Comparison of ENCODE assay signal across 13 cellular contexts in genomic region chr7:32871624-32872371, GRCh38. TPM values are rescaled to one million over a fixed set of nuclear protein-coding genes. Genes with fewer than 3 reads are reported as not detected.
DNase-seq lines count a peak whose midpoint lies in the region; ATAC-seq, FAIRE-seq and TF ChIP-seq lines count a peak whose summit lies in the region.
"Had no signal": no experiment of that assay in that cellular context is flagged by ENCODE, and none has a peak within 500 bp of the region (broad histone marks: within the 10 kb centered on the region; RNA-seq: fewer than 3 reads in every experiment).

No MANE protein-coding gene starts in this region.

- 30% methylated on average over 4 of the region's 4 CpGs for WGBS in GM12878 (ENCODE audit: insufficient coverage, insufficient replicate concordance, low lambda C conversion rate, missing lambda C conversion rate)

- CTCF ChIA-PET in GM12878 (lab: Yijun Ruan, JAX): interaction anchor here (0.6 to 1.8 kb wide), 2 partner anchors 25 to 499 kb away, joined by 4 to 7 read pairs; no protein-coding TSS in a partner anchor

- H3K9me3 ChIP-seq in GM12878 (replicated peaks; ENCODE audit: control insufficient read depth, insufficient read depth, low read length): no peaks in the 10 kb centered on the region; the same call in 2 of the 3 replicates
- H3K9me3 ChIP-seq in left lung: no peaks in the 10 kb centered on the region

- intact Hi-C loops in GM12878 (cut with micrococcal nuclease; ENCODE audit: unreplicated experiment): no loop called here
- intact Hi-C loops in left lung (cut with DNase I): no loop called here
- intact Hi-C loops in sciatic nerve (cut with DNase I): no loop called here

- H3K27ac ChIP-seq in GM12878 (ENCODE audit: control insufficient read depth, insufficient read depth) (no peak overlapping the region), left lung (no peak overlapping the region), brain microvascular endothelial cell (no peak overlapping the region)
- H3K27ac ChIP-seq: neural progenitor cell had no signal

- no peaks in the 10 kb centered on the region for H4K20me1 ChIP-seq in GM12878 (ENCODE audit: control insufficient read depth, insufficient read depth)

- H2AFZ ChIP-seq in GM12878 (ENCODE audit: control insufficient read depth, low read depth, low read length): no peak overlapping the region
- H2AFZ ChIP-seq: neural progenitor cell had no signal

- RAD21 ChIA-PET in GM12878 (lab: Charles Lee; ENCODE audit: unreplicated experiment): no interaction called here

- SMC1A ChIA-PET in GM12878 (lab: Charles Lee; ENCODE audit: uncharacterized antibody, unreplicated experiment): interaction anchor here (0.6 kb wide), 1 partner anchor 73 kb away, joined by 3 read pairs; no protein-coding TSS in a partner anchor

- H3K4me3 ChIP-seq in GM12878: no peak overlapping the region
- no peak overlapping the region for H3K4me3 ChIP-seq in left lung
- no peak overlapping the region for H3K4me3 ChIP-seq in brain microvascular endothelial cell (ENCODE audit: low read depth, low read length)
- H3K4me3 ChIP-seq: neural progenitor cell had no signal

- no peak for FAIRE-seq in GM12878 (lab: Jason Lieb, UNC)
- FAIRE-seq: keratinocyte had no signal

- POLR2A ChIA-PET in GM12878 (lab: Charles Lee): no interaction called here

- no peak overlapping the region; the same call in 1 of the 2 replicates for H3K4me2 ChIP-seq in GM12878 (ENCODE audit: control insufficient read depth, insufficient read depth)
- H3K4me2 ChIP-seq: neural progenitor cell had no signal

- no peak for TF ChIP-seq RAD21 in GM12878 (IDR thresholded peaks at IDR 0.05; ENCODE audit: insufficient read depth, low read depth, low read length)

- DNase-seq in GM12878 (ENCODE audit: low read depth, low spot score) (no peak), middle frontal gyrus (ENCODE audit: extremely low spot score, low spot score) (no peak), left lung (no peak), brain microvascular endothelial cell (no peak), sciatic nerve (ENCODE audit: low spot score) (no peak)
- DNase-seq: DMS79 treated with DMSO at 0.1 percent for 48 hours; NCI-H446; stimulated activated naive CD4-positive, alpha-beta T cell treated with Interleukin-2 at 50 U/mL for 16 hours had no signal

- peaks cover 2% of the 10 kb centered on the region for H3K79me2 ChIP-seq in GM12878 (ENCODE audit: control insufficient read depth, insufficient read depth, low read length)

- TF ChIP-seq EP300 in GM12878 (IDR thresholded peaks at IDR 0.05; ENCODE audit: borderline replicate concordance in 1 of 2, control insufficient read depth in 1 of 2, low read depth in 2 of 2, low read length in 2 of 2): no peak

- in situ Hi-C loops in GM12878 (cut with MboI) (no loop called here), brain microvascular endothelial cell (cut with HindIII; ENCODE audit: low pct_ligation_motif_present, low sequenced_read_pairs) (no loop called here)

- no peak for TF ChIP-seq POLR2A in GM12878 (IDR thresholded peaks at IDR 0.05; ENCODE audit: low read depth, low read length)

- ATAC-seq in GM18498 (IDR thresholded peaks at IDR 0.05; ENCODE audit: unreplicated experiment) (peak; percentile 87), GM19467 (IDR thresholded peaks at IDR 0.05; ENCODE audit: unreplicated experiment) (peak; percentile 73), HG03045 (IDR thresholded peaks at IDR 0.05; ENCODE audit: unreplicated experiment) (peak; percentile 66), GM12878 (peak; percentile 89), left lung (no peak), sciatic nerve (no peak)

- BruUV-seq in GM12878 (replicated peaks; lab: Mats Ljungman, UMichigan): no TSS peak

- H3K4me1 ChIP-seq in GM12878 (ENCODE audit: control insufficient read depth, insufficient read depth, low read length) (peaks cover 7% of the 10 kb centered on the region; the same call in 1 of the 2 replicates), left lung (peaks cover 0 to 18% of the 10 kb centered on the region in 2 donors)
- H3K4me1 ChIP-seq: neural progenitor cell had no signal

- TF ChIP-seq CTCF in GM12878 (IDR thresholded peaks at IDR 0.05 in 2 of 3, conservative IDR thresholded peaks at IDR 0.05 in 1 of 3; ENCODE audit: control insufficient read depth in 2 of 3, extremely low read depth in 1 of 3, insufficient read depth in 1 of 3, low read depth in 3 of 3, low read length in 3 of 3) (no peak), left lung (IDR thresholded peaks at IDR 0.05) (no peak), brain microvascular endothelial cell (IDR thresholded peaks at IDR 0.05; ENCODE audit: low read depth, low read length, missing control alignments) (no peak)

- H3K27me3 ChIP-seq in GM12878 (replicated peaks in 1 of 2; ENCODE audit: control insufficient read depth in 2 of 2, insufficient read depth in 2 of 2, low read length in 1 of 2) (no peaks in the 10 kb centered on the region), left lung (no peaks in the 10 kb centered on the region), brain microvascular endothelial cell (replicated peaks) (no peaks in the 10 kb centered on the region)
- H3K27me3 ChIP-seq: neural progenitor cell had no signal

- H3K36me3 ChIP-seq in GM12878 (ENCODE audit: control insufficient read depth in 2 of 2, insufficient read depth in 2 of 2, low read length in 1 of 2): peaks cover 6 to 43% of the 10 kb centered on the region in 2 experiments
- H3K36me3 ChIP-seq in left lung: peaks cover 0 to 85% of the 10 kb centered on the region in 2 donors
- peaks cover 42% of the 10 kb centered on the region for H3K36me3 ChIP-seq in brain microvascular endothelial cell (replicated peaks)

- H3K9ac ChIP-seq in GM12878 (ENCODE audit: control insufficient read depth, insufficient read depth, low read length): no peak overlapping the region
- H3K9ac ChIP-seq: neural progenitor cell had no signal

TF ChIP-seq in GM12878, 131 proteins besides CTCF, POLR2A, EP300 and RAD21:
- no peak for TF ChIP-seq ELK1 (IDR thresholded peaks at IDR 0.05; ENCODE audit: low read depth, low read length)
- TF ChIP-seq RUNX3 (IDR thresholded peaks at IDR 0.05; ENCODE audit: low read length): peak; percentile 39; the same call in 1 of the 2 replicates

RNA-seq across cellular contexts. Expression of gene KBTBD2, which starts 19.8 kb away (rescaled TPM):
- total RNA-seq in GM12878 (2013; cell fraction: nucleolus; rRNA removed): 66.7 and 71.4 TPM in 2 replicates
- total RNA-seq in GM12878 (2014; rRNA removed) (20.0 and 20.2 TPM in 2 replicates), GM12878 (2014; rRNA removed; fragmentation: Illumina TruSeq; extraction: Trizol) (18.9 and 19.5 TPM in 2 replicates), GM12878 (2021) (11.8 and 16.0 TPM in 2 replicates), left lung (10 to 100 TPM; 28.7 to 36.8 TPM), sciatic nerve (52.2 TPM)
- 10.7 TPM for polyA plus RNA-seq in GM12878 (2011; ENCODE audit: low read depth)
- polyA plus RNA-seq in GM12878 (2011; rRNA removed) (22.3 and 31.5 TPM in 2 replicates), GM12878 (2014; fragmentation: Illumina TruSeq; extraction: Trizol) (16.9 and 21.7 TPM in 2 replicates), GM12878 (2014; fragmentation: Nextera tagmentation; extraction: Ambion mirVana) (1 to 10 TPM; 8.1 to 8.3 TPM), GM12878 (2014; rRNA removed) (14.5 and 16.4 TPM in 2 replicates), GM12878 (2016; fragmentation: Nextera tagmentation; extraction: Ambion mirVana) (10 to 100 TPM; 11.9 to 12.4 TPM)
- 9.0 and 12.0 TPM in 2 replicates for polyA plus RNA-seq in GM12878 (2011; cell fraction: cytosol; rRNA removed)
- 19.2 and 19.8 TPM in 2 replicates for polyA plus RNA-seq in GM12878 (2011; cell fraction: nucleus; rRNA removed)
- 12.0 and 12.3 TPM in 2 replicates for polyA plus RNA-seq in GM12878 (2012)
- polyA minus RNA-seq in GM12878 (2011; rRNA and poly(A)+ RNA removed): 33.3 and 57.5 TPM in 2 replicates
- 9.5 and 15.2 TPM in 2 replicates for polyA minus RNA-seq in GM12878 (2011; cell fraction: cytosol; rRNA and poly(A)+ RNA removed)
- 15.0 and 19.3 TPM in 2 replicates for polyA minus RNA-seq in GM12878 (2011; cell fraction: nucleus; rRNA and poly(A)+ RNA removed)

Comparison
In these comparisons a context has a peak if more than half of its experiments do, and no peak if none do; other contexts are left out.
1. ATAC-seq: peak in GM18498 (single experiment), GM19467 (single experiment), HG03045 (single experiment) and GM12878 (single experiment); none in left lung (single experiment) and sciatic nerve (single experiment).